Comparison of ENCODE assay signal across 9 cellular contexts in genomic region chr12:116662612-116663144, GRCh38.
DNase-seq lines count a peak whose midpoint lies in the region; ATAC-seq, FAIRE-seq and TF ChIP-seq lines count a peak whose summit lies in the region.
"Had no signal": no experiment of that assay in that cellular context is flagged by ENCODE, and none has a peak within 500 bp of the region (broad histone marks: within the 10 kb centered on the region; RNA-seq: fewer than 3 reads in every experiment).

No MANE protein-coding gene starts in this region.

- no peak for ATAC-seq in HG03565 (IDR thresholded peaks at IDR 0.05; ENCODE audit: unreplicated experiment)
- no peak for ATAC-seq in HG03432 (IDR thresholded peaks at IDR 0.05; ENCODE audit: unreplicated experiment)

- no peaks in the 10 kb centered on the region for H4K20me1 ChIP-seq in GM23248 (ENCODE audit: insufficient read depth)

- peaks cover 11% of the 10 kb centered on the region for H3K4me1 ChIP-seq in GM23248 (ENCODE audit: insufficient read depth)

- no peak overlapping the region for H3K4me3 Mint-ChIP-seq in endothelial cell (ENCODE audit: unreplicated experiment)
- H3K4me3 Mint-ChIP-seq in progenitor cell of endocrine pancreas (ENCODE audit: low read depth), result peak overlapping the region; percentile 58
- H3K4me3 Mint-ChIP-seq in activated T-helper 1 cell treated with anti-CD3 and anti-CD28 coated beads, Interleukin-12 subunit alpha, Interleukin-12 subunit beta, Interleukin-2, Interleukin-4 antibody, amounts not matched to agents 30 ng/mL and 10 ng/mL and 1 ng/mL, durations not matched to agents 14 hours and 24 hours and 36 hours, result no peak overlapping the region

- H3K27me3 ChIP-seq in GM23248 (replicated peaks; ENCODE audit: insufficient read depth), result 0 out of 2 replicates have a peak, but pooled peaks cover 7% of the 10 kb centered on the region

- no peak for TF ChIP-seq CTCF in endothelial cell (IDR thresholded peaks at IDR 0.05; ENCODE audit: unreplicated experiment)
- no peak for TF ChIP-seq CTCF in progenitor cell of endocrine pancreas (IDR thresholded peaks at IDR 0.05; ENCODE audit: unreplicated experiment)

- no peaks in the 10 kb centered on the region for H3K9me2 ChIP-seq in GM23248 (ENCODE audit: insufficient read depth)

- no peak overlapping the region for H3K9ac ChIP-seq in GM23248

- no peaks in the 10 kb centered on the region for H3K36me3 Mint-ChIP-seq in endothelial cell (ENCODE audit: low read depth, unreplicated experiment)
- no peaks in the 10 kb centered on the region for H3K36me3 Mint-ChIP-seq in progenitor cell of endocrine pancreas (ENCODE audit: insufficient read depth)
- no peaks in the 10 kb centered on the region for H3K36me3 Mint-ChIP-seq in activated T-helper 1 cell treated with anti-CD3 and anti-CD28 coated beads, Interleukin-12 subunit alpha, Interleukin-12 subunit beta, Interleukin-2, Interleukin-4 antibody, amounts not matched to agents 30 ng/mL and 10 ng/mL and 1 ng/mL, durations not matched to agents 14 hours and 24 hours and 36 hours (ENCODE audit: low read depth)

- no peak for TF ChIP-seq POLR2A in GM12891 (IDR thresholded peaks at IDR 0.05; ENCODE audit: low read depth, low read length)

- H3K4me3 ChIP-seq in GM23248, result no peak overlapping the region

- peak overlapping the region; percentile 7 for H3K4me2 ChIP-seq in GM23248 (ENCODE audit: unreplicated experiment)

- H3K79me2 ChIP-seq in GM23248 (ENCODE audit: insufficient read depth), result no peaks in the 10 kb centered on the region

- peaks cover 12% of the 10 kb centered on the region; the same call in 1 of the 2 replicates for H3F3A ChIP-seq in GM23248 (ENCODE audit: insufficient read depth)

- no peaks in the 10 kb centered on the region for H3K9me3 ChIP-seq in GM23248 (ENCODE audit: low read depth)

- no peak overlapping the region for H3K27ac ChIP-seq in GM23248

- H3K27me3 Mint-ChIP-seq in endothelial cell (ENCODE audit: unreplicated experiment), result peaks cover 5% of the 10 kb centered on the region
- peaks cover 12% of the 10 kb centered on the region for H3K27me3 Mint-ChIP-seq in progenitor cell of endocrine pancreas
- H3K27me3 Mint-ChIP-seq in activated T-helper 1 cell treated with anti-CD3 and anti-CD28 coated beads, Interleukin-12 subunit alpha, Interleukin-12 subunit beta, Interleukin-2, Interleukin-4 antibody, amounts not matched to agents 30 ng/mL and 10 ng/mL and 1 ng/mL, durations not matched to agents 14 hours and 24 hours and 36 hours (ENCODE audit: insufficient read depth), result peaks cover 25% of the 10 kb centered on the region

- H3K36me3 ChIP-seq in GM23248 (ENCODE audit: low read depth), result no peaks in the 10 kb centered on the region

- in situ Hi-C loops in GM23248 (cut with MboI), result no loop called here

- no peak overlapping the region for H3K27ac Mint-ChIP-seq in endothelial cell (ENCODE audit: unreplicated experiment)
- peak overlapping the region; percentile 81 for H3K27ac Mint-ChIP-seq in progenitor cell of endocrine pancreas
- no peak overlapping the region for H3K27ac Mint-ChIP-seq in activated T-helper 1 cell treated with anti-CD3 and anti-CD28 coated beads, Interleukin-12 subunit alpha, Interleukin-12 subunit beta, Interleukin-2, Interleukin-4 antibody, amounts not matched to agents 30 ng/mL and 10 ng/mL and 1 ng/mL, durations not matched to agents 14 hours and 24 hours and 36 hours

- H3K4me1 Mint-ChIP-seq in endothelial cell (ENCODE audit: unreplicated experiment) (peaks cover 12% of the 10 kb centered on the region), progenitor cell of endocrine pancreas (ENCODE audit: low read depth) (peaks cover 27% of the 10 kb centered on the region)
- no peaks in the 10 kb centered on the region for H3K4me1 Mint-ChIP-seq in activated T-helper 1 cell treated with anti-CD3 and anti-CD28 coated beads, Interleukin-12 subunit alpha, Interleukin-12 subunit beta, Interleukin-2, Interleukin-4 antibody, amounts not matched to agents 30 ng/mL and 10 ng/mL and 1 ng/mL, durations not matched to agents 14 hours and 24 hours and 36 hours (ENCODE audit: low read depth)

- intact Hi-C loops in activated T-helper 1 cell treated with anti-CD3 and anti-CD28 coated beads, Interleukin-12 subunit alpha, Interleukin-12 subunit beta, Interleukin-2, Interleukin-4 antibody, amounts not matched to agents 30 ng/mL and 10 ng/mL and 1 ng/mL, durations not matched to agents 14 hours and 24 hours and 36 hours (cut with micrococcal nuclease), result no loop called here

- no peak for FAIRE-seq in GM12891 (lab: Jason Lieb, UNC)
- FAIRE-seq: GM19239 had no signal

- H3K9me3 Mint-ChIP-seq in endothelial cell (ENCODE audit: unreplicated experiment), result no peaks in the 10 kb centered on the region
- peaks cover 4% of the 10 kb centered on the region for H3K9me3 Mint-ChIP-seq in progenitor cell of endocrine pancreas (ENCODE audit: low read depth)
- no peaks in the 10 kb centered on the region for H3K9me3 Mint-ChIP-seq in activated T-helper 1 cell treated with anti-CD3 and anti-CD28 coated beads, Interleukin-12 subunit alpha, Interleukin-12 subunit beta, Interleukin-2, Interleukin-4 antibody, amounts not matched to agents 30 ng/mL and 10 ng/mL and 1 ng/mL, durations not matched to agents 14 hours and 24 hours and 36 hours

- WGBS in GM23248 (ENCODE audit: low coverage in 1 of 2, low lambda C conversion rate in 2 of 2, missing lambda C conversion rate in 2 of 2), 2 experiments, result 21% methylated on average over 20 to 21 of the region's 21 CpGs

- DNase-seq in GM23248 (peak; percentile 26), NCI-H510A treated with DMSO at 0.1 percent for 48 hours (lab: John Stamatoyannopoulos, UW) (peak; percentile 79), endothelial cell (ENCODE audit: low spot score) (peak; percentile 8), progenitor cell of endocrine pancreas (ENCODE audit: low spot score, unreplicated experiment) (peak; percentile 43), GM12891 (ENCODE audit: insufficient read length, low spot score) (no peak)
- no peak for DNase-seq in activated T-helper 1 cell treated with anti-CD3 and anti-CD28 coated beads, Interleukin-12 subunit alpha, Interleukin-12 subunit beta, Interleukin-2, Interleukin-4 antibody, amounts not matched to agents 30 ng/mL and 10 ng/mL and 1 ng/mL, durations not matched to agents 14 hours and 24 hours and 36 hours (ENCODE audit: low spot score)

- no peak overlapping the region for H2AFZ ChIP-seq in GM23248

TF ChIP-seq in GM12891, 5 proteins besides CTCF, POLR2A, EP300 and RAD21:
- TF ChIP-seq TAF1 (IDR thresholded peaks at IDR 0.05; ENCODE audit: low read depth, low read length), result no peak
- TF ChIP-seq PAX5 (IDR thresholded peaks at IDR 0.05; ENCODE audit: insufficient read depth, low read length, severe bottlenecking), result no peak
- TF ChIP-seq SPI1 (IDR thresholded peaks at IDR 0.05; ENCODE audit: low read depth, low read length), result no peak
- TF ChIP-seq POU2F2 (IDR thresholded peaks at IDR 0.05; ENCODE audit: low read depth, low read length), result no peak
- TF ChIP-seq POLR2AphosphoS5 (IDR thresholded peaks at IDR 0.05; ENCODE audit: low read depth, low read length), result no peak

Comparison
In these comparisons a context has a peak if more than half of its experiments do, and no peak if none do; other contexts are left out.
1. DNase-seq: peak in GM23248 (single experiment), NCI-H510A treated with DMSO at 0.1 percent for 48 hours (single experiment), endothelial cell (single experiment) and progenitor cell of endocrine pancreas (single experiment); none in GM12891 (single experiment) and activated T-helper 1 cell treated with anti-CD3 and anti-CD28 coated beads, Interleukin-12 subunit alpha, Interleukin-12 subunit beta, Interleukin-2, Interleukin-4 antibody, amounts not matched to agents 30 ng/mL and 10 ng/mL and 1 ng/mL, durations not matched to agents 14 hours and 24 hours and 36 hours (single experiment).